Comparison of ENCODE assay signal across 15 cellular contexts in genomic region chr3:90007786-90008499, GRCh38.
DNase-seq lines count a peak whose midpoint lies in the region; ATAC-seq, FAIRE-seq and TF ChIP-seq lines count a peak whose summit lies in the region.
"Had no signal": no experiment of that assay in that cellular context is flagged by ENCODE, and none has a peak within 500 bp of the region (broad histone marks: within the 10 kb centered on the region; RNA-seq: fewer than 3 reads in every experiment).

No MANE protein-coding gene starts in this region.

- no peak overlapping the region for H3K27ac ChIP-seq in kidney (ENCODE audit: low read depth in 2 of 2, low read length in 2 of 2)
- H3K27ac ChIP-seq: vagina had no signal

- peak; percentile 71 for DNase-seq in AML-193 (lab: John Stamatoyannopoulos, UW)
- DNase-seq in NCI-H1694 treated with DMSO at 0.1 percent for 48 hours (lab: John Stamatoyannopoulos, UW) = peak; percentile 66
- peak; percentile 39 for DNase-seq in brain pericyte (ENCODE audit: low read depth, low spot score)
- peak; percentile 27 for DNase-seq in kidney
- no peak for DNase-seq in NK-92 (lab: John Stamatoyannopoulos, UW; ENCODE audit: unreplicated experiment)
- DNase-seq: activated B cell treated with CpG ODN at 0.5 μM for 24 hours, KBM-7, left colon had no signal

- TF ChIP-seq CTCF in kidney (IDR thresholded peaks at IDR 0.05; ENCODE audit: borderline replicate concordance, extremely low read depth, insufficient read depth) = no peak

- intact Hi-C loops in kidney (cut with DNase I) = no loop called here

- no peaks in the 10 kb centered on the region for H3K36me3 ChIP-seq in kidney (ENCODE audit: control insufficient read depth in 1 of 2, insufficient read depth in 2 of 2, low read length in 2 of 2)
- H3K36me3 ChIP-seq: vagina had no signal

- no peaks in the 10 kb centered on the region for H3K4me1 ChIP-seq in kidney (ENCODE audit: control insufficient read depth in 1 of 2, insufficient read depth in 1 of 2, low read depth in 1 of 2, low read length in 2 of 2)

- H3K4me3 ChIP-seq in kidney (ENCODE audit: low read length in 2 of 2) = no peak overlapping the region
- H3K4me3 ChIP-seq: vagina had no signal

- no peak for FAIRE-seq in kidney (lab: Jason Lieb, UNC)
- FAIRE-seq: bronchial epithelial cell, GM18507 had no signal

- no peaks in the 10 kb centered on the region for H3K9me3 ChIP-seq in kidney (ENCODE audit: control insufficient read depth in 1 of 2, low read length in 2 of 2)
- H3K9me3 ChIP-seq: vagina had no signal

- H3K9ac ChIP-seq in kidney (ENCODE audit: low read length in 2 of 2) = no peak overlapping the region

- ATAC-seq in HG03439 (IDR thresholded peaks at IDR 0.05; ENCODE audit: unreplicated experiment) = no peak
- no peak for ATAC-seq in GM21423 (IDR thresholded peaks at IDR 0.05; ENCODE audit: unreplicated experiment)
- no peak for ATAC-seq in HG03196 (IDR thresholded peaks at IDR 0.05; ENCODE audit: unreplicated experiment)
- ATAC-seq: activated T-helper 17 cell treated with anti-CD3 and anti-CD28 coated beads, Interleukin-2, amount 50 U/mL, for 72 hours; left colon had no signal
